Comparison of ENCODE assay signal across 13 cellular contexts in genomic region chr18:73564073-73564472, GRCh38.
DNase-seq lines count a peak whose midpoint lies in the region; ATAC-seq and TF ChIP-seq lines count a peak whose summit lies in the region.
"Had no signal": no experiment of that assay in that cellular context is flagged by ENCODE, and none has a peak within 500 bp of the region (broad histone marks: within the 10 kb centered on the region; RNA-seq: fewer than 3 reads in every experiment).

No MANE protein-coding gene starts in this region.

- H3K4me3 ChIP-seq in HFF-Myc (replicated peaks; ENCODE audit: low read depth, low read length) (no peak overlapping the region), fibroblast of lung (replicated peaks in 1 of 4; ENCODE audit: control extremely low read depth in 1 of 4, insufficient read depth in 1 of 4, low read depth in 3 of 4, low read length in 4 of 4) (no peak overlapping the region), smooth muscle cell (no peak overlapping the region), aorta (ENCODE audit: low read length in 2 of 2) (no peak overlapping the region)

- H3F3A ChIP-seq in smooth muscle cell (ENCODE audit: low read depth): no peaks in the 10 kb centered on the region

- peak; percentile 63 for DNase-seq in HFF-Myc (ENCODE audit: extremely low read depth, low read depth)
- DNase-seq in RWPE1 (ENCODE audit: low spot score): peak; percentile 37
- peak; percentile 57 to 82 for DNase-seq in fibroblast of lung (ENCODE audit: low read depth in 2 of 2)
- DNase-seq in smooth muscle cell (lab: John Stamatoyannopoulos, UW; ENCODE audit: unreplicated experiment): no peak
- no peak for DNase-seq in aorta
- no peak for DNase-seq in amygdala (lab: John Stamatoyannopoulos, UW)
- no peak for DNase-seq in activated naive CD4-positive, alpha-beta T cell treated with Interleukin-2 at 50 U/mL for 16 hours
- DNase-seq: activated CD4-positive, alpha-beta memory T cell treated with anti-CD3 and anti-CD28 coated beads, Interleukin-2, amount 10 ng/mL, durations not matched to agents 7 days and 5 days; left cardiac atrium; NCI-H1105; stimulated activated naive B cell treated with anti-CD40 and anti-IgM and Interleukin-4, amounts not matched to agents 10 μg/mL and 1 μg/mL and 100 μg/mL, for 72 hours had no signal

- POLR2A ChIA-PET in RWPE1 (lab: Yijun Ruan, JAX; ENCODE audit: low non-redundant PET): no interaction called here

- no peak overlapping the region for H2AFZ ChIP-seq in fibroblast of lung (ENCODE audit: low read length)
- no peak overlapping the region for H2AFZ ChIP-seq in smooth muscle cell (ENCODE audit: low read depth)

- no peak for TF ChIP-seq CTCF in HFF-Myc (IDR thresholded peaks at IDR 0.05; ENCODE audit: low read depth, low read length, missing control alignments)
- no peak for TF ChIP-seq CTCF in RWPE1 (conservative IDR thresholded peaks at IDR 0.05; ENCODE audit: low read depth)
- TF ChIP-seq CTCF in fibroblast of lung (conservative IDR thresholded peaks at IDR 0.05 in 1 of 2, IDR thresholded peaks at IDR 0.05 in 1 of 2; ENCODE audit: low read depth in 1 of 2, low read length in 2 of 2): no peak
- no peak for TF ChIP-seq CTCF in smooth muscle cell (IDR thresholded peaks at IDR 0.05; ENCODE audit: borderline replicate concordance, insufficient read depth, poor library complexity, severe bottlenecking)

- H3K27me3 ChIP-seq in fibroblast of lung (ENCODE audit: control insufficient read depth, insufficient read depth, low read length) (no peaks in the 10 kb centered on the region), smooth muscle cell (ENCODE audit: low read depth) (no peaks in the 10 kb centered on the region), aorta (ENCODE audit: control insufficient read depth in 1 of 2, insufficient read depth in 2 of 2, low read length in 1 of 2) (no peaks in the 10 kb centered on the region)
- H3K27me3 ChIP-seq: neutrophil had no signal

- ATAC-seq in GM18907 (IDR thresholded peaks at IDR 0.05; ENCODE audit: unreplicated experiment): no peak
- ATAC-seq in aorta (ENCODE audit: low FRiP score): no peak
- ATAC-seq: stimulated activated naive B cell treated with anti-CD40 and anti-IgM and Interleukin-4, amounts not matched to agents 10 μg/mL and 1 μg/mL and 100 μg/mL, for 72 hours had no signal

- H3K4me2 ChIP-seq in fibroblast of lung (ENCODE audit: extremely low read depth, insufficient read depth, low read length) (no peak overlapping the region), smooth muscle cell (no peak overlapping the region)

- H3K9ac ChIP-seq in fibroblast of lung (ENCODE audit: insufficient read depth, low read length) (no peak overlapping the region), smooth muscle cell (ENCODE audit: low read depth) (no peak overlapping the region)

- H3K4me1 ChIP-seq in fibroblast of lung (ENCODE audit: control insufficient read depth, extremely low read depth, insufficient read depth, low read length) (no peaks in the 10 kb centered on the region), smooth muscle cell (ENCODE audit: low read depth) (no peaks in the 10 kb centered on the region), aorta (ENCODE audit: control insufficient read depth in 1 of 2, insufficient read depth in 2 of 2, low read length in 2 of 2) (no peaks in the 10 kb centered on the region)

- CTCF ChIA-PET in RWPE1 (lab: Yijun Ruan, JAX): no interaction called here

- H3K79me2 ChIP-seq in fibroblast of lung (ENCODE audit: control insufficient read depth, insufficient read depth, low read length) (no peaks in the 10 kb centered on the region), smooth muscle cell (ENCODE audit: low read depth) (no peaks in the 10 kb centered on the region)

- H3K9me3 ChIP-seq in fibroblast of lung (ENCODE audit: control insufficient read depth, insufficient read depth, low read depth, low read length): no peaks in the 10 kb centered on the region
- no peaks in the 10 kb centered on the region for H3K9me3 ChIP-seq in smooth muscle cell (replicated peaks; ENCODE audit: low read depth)
- no peaks in the 10 kb centered on the region for H3K9me3 ChIP-seq in aorta (ENCODE audit: control insufficient read depth, low read length)
- H3K9me3 ChIP-seq: neutrophil had no signal

- no peaks in the 10 kb centered on the region for H4K20me1 ChIP-seq in fibroblast of lung (ENCODE audit: control insufficient read depth, extremely low read depth, insufficient read depth, low read length)
- H4K20me1 ChIP-seq in smooth muscle cell (ENCODE audit: low read depth): no peaks in the 10 kb centered on the region

- H3K36me3 ChIP-seq in fibroblast of lung (ENCODE audit: control insufficient read depth, insufficient read depth, low read length) (no peaks in the 10 kb centered on the region), smooth muscle cell (ENCODE audit: low read depth) (no peaks in the 10 kb centered on the region), aorta (ENCODE audit: control insufficient read depth in 1 of 2, insufficient read depth in 2 of 2, low read length in 1 of 2) (no peaks in the 10 kb centered on the region)
- H3K36me3 ChIP-seq: neutrophil had no signal

- intact Hi-C loops in aorta (cut with DNase I): no loop called here

- no peak overlapping the region for H3K27ac ChIP-seq in RWPE1
- no peak overlapping the region for H3K27ac ChIP-seq in fibroblast of lung (ENCODE audit: insufficient read depth, low read length)
- H3K27ac ChIP-seq in smooth muscle cell (ENCODE audit: low read depth): peak overlapping the region; percentile 49
- H3K27ac ChIP-seq in aorta (ENCODE audit: low read depth in 1 of 2, low read length in 2 of 2): no peak overlapping the region
- H3K27ac ChIP-seq: neutrophil had no signal

Comparison
In these comparisons a context has a peak if more than half of its experiments do, and no peak if none do; other contexts are left out.
1. DNase-seq: peak in HFF-Myc (single experiment), RWPE1 (single experiment) and fibroblast of lung (2 of 2); none in smooth muscle cell (single experiment), aorta (0 of 2), amygdala (0 of 56) and activated naive CD4-positive, alpha-beta T cell treated with Interleukin-2 at 50 U/mL for 16 hours (single experiment).